Comparison of ENCODE assay signal across 20 cellular contexts in genomic region chr6:119037941-119038623, GRCh38. TPM values are rescaled to one million over a fixed set of nuclear protein-coding genes. Genes with fewer than 3 reads are reported as not detected.
DNase-seq lines count a peak whose midpoint lies in the region; ATAC-seq and TF ChIP-seq lines count a peak whose summit lies in the region.
"Had no signal": no experiment of that assay in that cellular context is flagged by ENCODE, and none has a peak within 500 bp of the region (broad histone marks: within the 10 kb centered on the region; RNA-seq: fewer than 3 reads in every experiment).

No MANE protein-coding gene starts in this region.

- CTCF ChIA-PET in WTC11 (lab: Charles Lee), result no interaction called here

- peak; percentile 12 for DNase-seq in DMS79 (lab: John Stamatoyannopoulos, UW)
- no peak for DNase-seq in DMS79 treated with DMSO at 0.1 percent for 48 hours (lab: John Stamatoyannopoulos, UW)
- DNase-seq in WTC11 (ENCODE audit: low spot score), result no peak
- DNase-seq in left kidney (ENCODE audit: low read depth, low spot score), result peak; percentile 10
- no peak for DNase-seq in NCI-H748 treated with DMSO at 0.1 percent for 48 hours (lab: John Stamatoyannopoulos, UW)
- no peak for DNase-seq in left lobe of liver (ENCODE audit: low spot score)
- DNase-seq: CD8-positive, alpha-beta T cell; KG1; MG63; NCI-H1092 treated with DMSO at 0.1 percent for 48 hours; NCI-H2029; NCI-H226; NCI-H526; PC-9; SK-N-SH; T-helper 1 cell had no signal

- no peaks in the 10 kb centered on the region for H3K27me3 ChIP-seq in HUES6 (ENCODE audit: control insufficient read depth, insufficient read depth, low read length)
- H3K27me3 ChIP-seq: MG63 had no signal

- H3K27me3 Mint-ChIP-seq in WTC11 (ENCODE audit: low read depth), result no peaks in the 10 kb centered on the region

- H3K36me3 Mint-ChIP-seq in WTC11, result no peaks in the 10 kb centered on the region
- H3K36me3 Mint-ChIP-seq: CD8-positive, alpha-beta T cell had no signal

- TF ChIP-seq CTCF in WTC11 (IDR thresholded peaks at IDR 0.05), result no peak

- no peak overlapping the region for H3K4me3 Mint-ChIP-seq in WTC11
- H3K4me3 Mint-ChIP-seq: CD8-positive, alpha-beta T cell had no signal

- H3K9me3 Mint-ChIP-seq in WTC11, result no peaks in the 10 kb centered on the region
- H3K9me3 Mint-ChIP-seq: CD8-positive, alpha-beta T cell had no signal

- peaks cover 46% of the 10 kb centered on the region for H3K4me1 ChIP-seq in HUES6 (ENCODE audit: control insufficient read depth, insufficient read depth, low read length)

- H3K9ac ChIP-seq in HUES6 (ENCODE audit: low read length), result no peak overlapping the region
- H3K9ac ChIP-seq: SK-N-SH had no signal

- POLR2A ChIA-PET in WTC11 (lab: Charles Lee), result no interaction called here

- no peaks in the 10 kb centered on the region for H3K36me3 ChIP-seq in HUES6 (ENCODE audit: control insufficient read depth, insufficient read depth, low read length)
- H3K36me3 ChIP-seq: MG63 had no signal

- H3K27ac Mint-ChIP-seq in WTC11, result peak overlapping the region; percentile 77
- H3K27ac Mint-ChIP-seq: CD8-positive, alpha-beta T cell had no signal

- peaks cover 78% of the 10 kb centered on the region for H3K4me1 Mint-ChIP-seq in WTC11

- H3K4me3 ChIP-seq in HUES6 (ENCODE audit: low read depth, low read length), result no peak overlapping the region
- H3K4me3 ChIP-seq: MG63, PC-9 had no signal

- ATAC-seq in WTC11 (peak; percentile 6), GM21381 (IDR thresholded peaks at IDR 0.05; ENCODE audit: unreplicated experiment) (no peak), left lobe of liver (no peak)
- ATAC-seq: CD8-positive, alpha-beta T cell; HCT116 had no signal

- 0 out of 2 replicates have a peak overlapping the region, but pooled peaks have one; percentile 34 for H3K27ac ChIP-seq in HUES6 (ENCODE audit: low read depth, low read length)
- H3K27ac ChIP-seq: 22Rv1, PC-9 had no signal

- H3K9me3 ChIP-seq in HUES6 (ENCODE audit: control insufficient read depth, insufficient read depth, low read depth, low read length), result no peaks in the 10 kb centered on the region
- H3K9me3 ChIP-seq: MG63, SK-N-SH had no signal

TF ChIP-seq in WTC11, 78 proteins besides CTCF, POLR2A, EP300 and RAD21:
- TF ChIP-seq PREB (CRISPR knock-in tag; IDR thresholded peaks at IDR 0.05; ENCODE audit: borderline replicate concordance) (no peak), MYBL2 (CRISPR knock-in tag; IDR thresholded peaks at IDR 0.05) (no peak), ZNF219 (CRISPR knock-in tag; IDR thresholded peaks at IDR 0.05; ENCODE audit: borderline replicate concordance) (no peak), CBFB (CRISPR knock-in tag; IDR thresholded peaks at IDR 0.05; ENCODE audit: low read depth) (no peak)

RNA-seq across cellular contexts. Expression of gene FAM184A, which starts 40.4 kb away (rescaled TPM):
- total RNA-seq in WTC11 (2021) (13.3 to 19.2 TPM (median 16.2 TPM) in 3 replicates), left lobe of liver (3.8 TPM)

Comparison
In these comparisons a context has a peak if more than half of its experiments do, and no peak if none do; other contexts are left out.
1. DNase-seq: peak in DMS79 (single experiment) and left kidney (single experiment); none in DMS79 treated with DMSO at 0.1 percent for 48 hours (single experiment), WTC11 (single experiment), NCI-H748 treated with DMSO at 0.1 percent for 48 hours (single experiment) and left lobe of liver (single experiment).